10 cellular contexts compared by ENCODE assay signal in the genomic region with DNA sequence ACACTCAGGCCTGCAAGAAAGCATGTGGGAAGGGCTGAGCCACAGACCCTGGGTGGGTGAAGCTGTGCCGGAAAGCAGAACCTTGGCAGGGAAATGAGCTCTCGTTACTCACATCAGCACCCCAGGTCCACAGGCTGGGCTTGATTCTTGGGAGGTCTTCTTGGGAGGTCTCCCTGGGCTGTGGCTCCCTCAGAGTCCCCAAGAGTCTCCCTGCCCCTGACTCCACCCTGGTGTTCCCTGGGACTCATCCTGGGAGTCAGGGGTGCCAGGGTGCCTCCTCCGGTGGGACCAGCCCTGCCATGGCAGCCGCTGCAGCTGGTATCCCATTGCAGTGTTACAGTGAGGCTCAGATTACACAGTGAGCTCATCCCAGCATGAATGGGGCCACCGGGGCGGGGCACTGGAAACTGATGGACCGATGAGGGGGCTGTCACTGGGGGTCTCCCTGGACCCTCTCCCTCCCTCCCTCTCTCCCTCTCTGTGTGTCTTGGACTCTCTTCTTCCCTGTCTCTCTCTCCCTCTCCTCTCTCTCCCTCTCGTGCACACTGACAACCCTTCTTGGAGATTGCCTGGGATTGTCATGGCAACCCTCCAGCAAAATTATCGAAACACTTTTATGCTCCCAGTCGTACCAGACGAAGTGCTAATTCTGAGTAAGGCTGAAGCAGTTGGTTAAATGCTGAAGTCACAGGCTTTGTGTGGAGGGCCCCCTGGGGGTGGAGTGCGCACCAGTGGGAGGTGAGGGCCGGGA. TPM values are rescaled to one million over a fixed set of nuclear protein-coding genes. Genes with fewer than 3 reads are reported as not detected.
DNase-seq lines count a peak whose midpoint lies in the region; ATAC-seq and TF ChIP-seq lines count a peak whose summit lies in the region.
"Had no signal": no experiment of that assay in that cellular context is flagged by ENCODE, and none has a peak within 500 bp of the region (broad histone marks: within the 10 kb centered on the region; RNA-seq: fewer than 3 reads in every experiment).

No MANE protein-coding gene starts in this region.

- peak overlapping the region; percentile 74 for H4K91ac ChIP-seq in mesenchymal stem cell (ENCODE audit: low read length)

- H3K9me3 ChIP-seq in WERI-Rb-1 (ENCODE audit: severe bottlenecking): no peaks in the 10 kb centered on the region
- no peaks in the 10 kb centered on the region for H3K9me3 ChIP-seq in mesenchymal stem cell (ENCODE audit: control insufficient read depth, low read length)

- no peak overlapping the region for H2AK5ac ChIP-seq in mesenchymal stem cell (ENCODE audit: low read length, severe bottlenecking)

- H3K4me3 ChIP-seq in ACC112 (ENCODE audit: low read depth, low read length): peak overlapping the region; percentile 5; the same call in 1 of the 2 replicates
- no peak overlapping the region for H3K4me3 ChIP-seq in WERI-Rb-1 (ENCODE audit: low read depth, low read length)
- H3K4me3 ChIP-seq in mesenchymal stem cell (ENCODE audit: insufficient read depth in 1 of 2, low read depth in 1 of 2, low read length in 2 of 2): peak overlapping the region in 1 of 2 experiments; percentile 59

- H3K27me3 ChIP-seq in ACC112 (ENCODE audit: insufficient read depth, low read length) (no peaks in the 10 kb centered on the region), WERI-Rb-1 (ENCODE audit: insufficient read depth, low read depth, severe bottlenecking) (no peaks in the 10 kb centered on the region), mesenchymal stem cell (ENCODE audit: control insufficient read depth in 1 of 2, insufficient read depth in 1 of 2, low read length in 2 of 2) (peaks cover 0 to 42% of the 10 kb centered on the region in 2 experiments)

- H4K8ac ChIP-seq in mesenchymal stem cell (ENCODE audit: low read length): peak overlapping the region; percentile 27

- peak; percentile 5 for DNase-seq in GM10266 (ENCODE audit: extremely low spot score)
- DNase-seq in WERI-Rb-1: no peak
- no peak for DNase-seq in mesenchymal stem cell
- no peak for DNase-seq in activated CD4-positive, alpha-beta T cell treated with anti-CD3 and anti-CD28 coated beads for 1 hour
- no peak for DNase-seq in activated CD4-positive, alpha-beta T cell treated with anti-CD3 and anti-CD28 coated beads, Interleukin-2, amount 10 ng/mL, durations not matched to agents 24 days and 14 days
- no peak for DNase-seq in activated CD4-positive, alpha-beta T cell treated with anti-CD3 and anti-CD28 coated beads for 36 hours
- no peak for DNase-seq in NCI-H2196 treated with DMSO at 0.1 percent for 48 hours (lab: John Stamatoyannopoulos, UW; ENCODE audit: unreplicated experiment)
- DNase-seq: CD8-positive, alpha-beta T cell; T-cell had no signal

- POLR2A ChIA-PET in activated CD4-positive, alpha-beta T cell treated with anti-CD3 and anti-CD28 coated beads for 36 hours (lab: Charles Lee): interaction anchor here (0.5 kb wide), 1 partner anchor 222 kb away, joined by 3 read pairs; no protein-coding TSS in a partner anchor

- peak overlapping the region; percentile 63 for H3K9ac ChIP-seq in mesenchymal stem cell (ENCODE audit: low read length)

- H3K4me1 ChIP-seq in ACC112 (ENCODE audit: control insufficient read depth, insufficient read depth, low read length, unreplicated experiment) (peaks cover 49% of the 10 kb centered on the region), mesenchymal stem cell (ENCODE audit: control insufficient read depth, insufficient read depth, low read depth, low read length) (peaks cover 13% of the 10 kb centered on the region)

- H3K18ac ChIP-seq in mesenchymal stem cell (ENCODE audit: low read depth in 1 of 2, low read length in 2 of 2): peak overlapping the region in 1 of 2 experiments; percentile 16

- no peaks in the 10 kb centered on the region for H3K79me1 ChIP-seq in mesenchymal stem cell (replicated peaks; ENCODE audit: low read length, poor library complexity, severe bottlenecking)

- no peak overlapping the region for H3K27ac Mint-ChIP-seq in activated CD4-positive, alpha-beta T cell treated with anti-CD3 and anti-CD28 coated beads, Interleukin-2, amount 10 ng/mL, durations not matched to agents 24 days and 14 days
- no peak overlapping the region for H3K27ac Mint-ChIP-seq in activated CD4-positive, alpha-beta T cell treated with anti-CD3 and anti-CD28 coated beads for 36 hours
- H3K27ac Mint-ChIP-seq: CD8-positive, alpha-beta T cell; T-cell had no signal

- H3K14ac ChIP-seq in mesenchymal stem cell (ENCODE audit: low read length in 2 of 2): peak overlapping the region in 1 of 2 experiments; percentile 20

- H3K36me3 Mint-ChIP-seq in activated CD4-positive, alpha-beta T cell treated with anti-CD3 and anti-CD28 coated beads, Interleukin-2, amount 10 ng/mL, durations not matched to agents 24 days and 14 days (ENCODE audit: low read depth): no peaks in the 10 kb centered on the region
- H3K36me3 Mint-ChIP-seq in activated CD4-positive, alpha-beta T cell treated with anti-CD3 and anti-CD28 coated beads for 36 hours (ENCODE audit: low read depth): no peaks in the 10 kb centered on the region
- H3K36me3 Mint-ChIP-seq: CD8-positive, alpha-beta T cell; T-cell had no signal

- H3K4me2 ChIP-seq in mesenchymal stem cell (ENCODE audit: low read length, poor library complexity, severe bottlenecking): no peak overlapping the region

- no peak for TF ChIP-seq CTCF in GM10266 (IDR thresholded peaks at IDR 0.05; ENCODE audit: control insufficient read depth, insufficient read depth, low read depth, missing control alignments)
- TF ChIP-seq CTCF in WERI-Rb-1 (IDR thresholded peaks at IDR 0.05; ENCODE audit: low read depth, low read length): 0 out of 2 replicates have a peak, but pooled peaks have one; percentile 6

- ATAC-seq in activated CD4-positive, alpha-beta T cell treated with anti-CD3 and anti-CD28 coated beads for 36 hours: no peak
- ATAC-seq: CD8-positive, alpha-beta T cell; T-cell had no signal

- no peaks in the 10 kb centered on the region for H3K4me1 Mint-ChIP-seq in activated CD4-positive, alpha-beta T cell treated with anti-CD3 and anti-CD28 coated beads, Interleukin-2, amount 10 ng/mL, durations not matched to agents 24 days and 14 days
- peaks cover 5% of the 10 kb centered on the region for H3K4me1 Mint-ChIP-seq in activated CD4-positive, alpha-beta T cell treated with anti-CD3 and anti-CD28 coated beads for 36 hours

- H3K4ac ChIP-seq in mesenchymal stem cell (ENCODE audit: low read depth in 1 of 2, low read length in 2 of 2): peak overlapping the region; percentile 44 to 46

- no peak overlapping the region for H2BK5ac ChIP-seq in mesenchymal stem cell (ENCODE audit: low read depth, low read length, poor library complexity, severe bottlenecking)

- H3K79me2 ChIP-seq in ACC112 (ENCODE audit: control insufficient read depth, insufficient read depth, low read length, unreplicated experiment): no peaks in the 10 kb centered on the region

- peak overlapping the region in 1 of 2 experiments; percentile 95 for H2BK12ac ChIP-seq in mesenchymal stem cell (ENCODE audit: low read length in 2 of 2)

- H3K23ac ChIP-seq in mesenchymal stem cell (ENCODE audit: low read length in 2 of 2): no peak overlapping the region

- H2AFZ ChIP-seq in ACC112 (ENCODE audit: low read length, unreplicated experiment): no peak overlapping the region
- peak overlapping the region; percentile 44 for H2AFZ ChIP-seq in mesenchymal stem cell (ENCODE audit: low read depth, low read length)

- CTCF ChIA-PET in activated CD4-positive, alpha-beta T cell treated with anti-CD3 and anti-CD28 coated beads for 36 hours (lab: Charles Lee): no interaction called here

- intact Hi-C loops in activated CD4-positive, alpha-beta T cell treated with anti-CD3 and anti-CD28 coated beads, Interleukin-2, amount 10 ng/mL, durations not matched to agents 24 days and 14 days (cut with micrococcal nuclease): no loop called here
- intact Hi-C loops in activated CD4-positive, alpha-beta T cell treated with anti-CD3 and anti-CD28 coated beads for 36 hours (cut with DNase I, micrococcal nuclease): no loop called here

- H3K9me3 Mint-ChIP-seq in activated CD4-positive, alpha-beta T cell treated with anti-CD3 and anti-CD28 coated beads, Interleukin-2, amount 10 ng/mL, durations not matched to agents 24 days and 14 days: no peaks in the 10 kb centered on the region
- no peaks in the 10 kb centered on the region for H3K9me3 Mint-ChIP-seq in activated CD4-positive, alpha-beta T cell treated with anti-CD3 and anti-CD28 coated beads for 36 hours (ENCODE audit: low read depth)
- H3K9me3 Mint-ChIP-seq: CD8-positive, alpha-beta T cell; T-cell had no signal

- WGBS in mesenchymal stem cell: 65% methylated on average over 11 of the region's 13 CpGs

- peak overlapping the region; percentile 33 for H2BK15ac ChIP-seq in mesenchymal stem cell (ENCODE audit: low read depth, poor library complexity, severe bottlenecking)

- H2BK120ac ChIP-seq in mesenchymal stem cell (ENCODE audit: low read depth, low read length): peak overlapping the region; percentile 11

- H3K27me3 Mint-ChIP-seq in activated CD4-positive, alpha-beta T cell treated with anti-CD3 and anti-CD28 coated beads, Interleukin-2, amount 10 ng/mL, durations not matched to agents 24 days and 14 days: peaks cover 21% of the 10 kb centered on the region
- H3K27me3 Mint-ChIP-seq in activated CD4-positive, alpha-beta T cell treated with anti-CD3 and anti-CD28 coated beads for 36 hours: peaks cover 2% of the 10 kb centered on the region

- no peak overlapping the region for H3K4me3 Mint-ChIP-seq in activated CD4-positive, alpha-beta T cell treated with anti-CD3 and anti-CD28 coated beads, Interleukin-2, amount 10 ng/mL, durations not matched to agents 24 days and 14 days
- no peak overlapping the region for H3K4me3 Mint-ChIP-seq in activated CD4-positive, alpha-beta T cell treated with anti-CD3 and anti-CD28 coated beads for 36 hours
- H3K4me3 Mint-ChIP-seq: CD8-positive, alpha-beta T cell; T-cell had no signal

- H3K27ac ChIP-seq in ACC112 (ENCODE audit: low read depth, low read length) (no peak overlapping the region; the same call in 1 of the 2 replicates), WERI-Rb-1 (no peak overlapping the region), mesenchymal stem cell (ENCODE audit: low read length, poor library complexity, severe bottlenecking) (no peak overlapping the region)

- H3K36me3 ChIP-seq in ACC112 (ENCODE audit: insufficient read depth, low read length) (no peaks in the 10 kb centered on the region), WERI-Rb-1 (no peaks in the 10 kb centered on the region), mesenchymal stem cell (ENCODE audit: control insufficient read depth in 1 of 2, insufficient read depth in 2 of 2, low read depth in 1 of 2, low read length in 2 of 2) (no peaks in the 10 kb centered on the region)

RNA-seq across cellular contexts. Expression of a gene that starts 8.7 kb away (rescaled TPM):
- 134 TPM for polyA plus RNA-seq in mesenchymal stem cell (2013, experiment 1 of 2)
- 133 TPM for polyA plus RNA-seq in mesenchymal stem cell (2013, experiment 2 of 2)
- 3.1 and 3.5 TPM in 2 replicates for total RNA-seq in activated CD4-positive, alpha-beta T cell treated with anti-CD3 and anti-CD28 coated beads, Interleukin-2, amount 10 ng/mL, durations not matched to agents 24 days and 14 days
- total RNA-seq in activated CD4-positive, alpha-beta T cell treated with anti-CD3 and anti-CD28 coated beads for 36 hours: under 1 TPM; 0.42 to 0.62 TPM

RNA-seq across cellular contexts. Expression of a gene that starts 53.2 kb away (rescaled TPM):
- 22.0 TPM for polyA plus RNA-seq in mesenchymal stem cell (2013, experiment 1 of 2)
- polyA plus RNA-seq in mesenchymal stem cell (2013, experiment 2 of 2): 20.7 TPM
- 38.3 and 41.4 TPM in 2 replicates for total RNA-seq in activated CD4-positive, alpha-beta T cell treated with anti-CD3 and anti-CD28 coated beads, Interleukin-2, amount 10 ng/mL, durations not matched to agents 24 days and 14 days
- 10 to 100 TPM; 41.9 to 42.3 TPM for total RNA-seq in activated CD4-positive, alpha-beta T cell treated with anti-CD3 and anti-CD28 coated beads for 36 hours
